24 cellular contexts compared by ENCODE assay signal in the genomic region with DNA sequence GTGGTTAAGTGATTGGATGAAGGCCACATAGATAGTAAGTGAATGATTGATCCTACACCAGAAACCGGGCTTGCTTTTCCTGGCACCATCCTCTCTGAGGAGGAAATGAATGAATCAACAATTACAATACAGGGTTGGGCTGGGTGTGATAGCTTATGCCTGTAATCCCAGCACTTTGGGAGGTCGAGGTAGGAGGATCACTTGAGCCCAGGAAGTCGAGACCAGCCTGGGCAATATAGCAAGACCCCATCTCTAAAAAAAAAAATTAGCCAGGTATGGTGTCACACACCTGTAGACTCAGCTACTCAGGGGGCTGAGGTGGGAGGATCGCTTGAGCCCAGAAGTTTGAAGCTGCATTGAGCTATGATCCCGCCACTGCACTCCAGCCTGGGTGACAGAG.
DNase-seq lines count a peak whose midpoint lies in the region; ATAC-seq, FAIRE-seq and TF ChIP-seq lines count a peak whose summit lies in the region.
"Had no signal": no experiment of that assay in that cellular context is flagged by ENCODE, and none has a peak within 500 bp of the region (broad histone marks: within the 10 kb centered on the region; RNA-seq: fewer than 3 reads in every experiment).

No MANE protein-coding gene starts in this region.

- no peak overlapping the region for H3K56ac ChIP-seq in H9 (ENCODE audit: insufficient read length, low read depth, low read length)

- no peak overlapping the region for H2AK5ac ChIP-seq in H9 (ENCODE audit: insufficient read length, low read length)

- H3K9ac ChIP-seq in H9 (ENCODE audit: extremely low read depth, insufficient read length, low read length) = no peak overlapping the region
- H3K9ac ChIP-seq: BLaER1 treated with 17β-estradiol and CSF1 and Interleukin-3, amounts not matched to agents 10 nM and 100 nM had no signal

- no peak overlapping the region for H3K4me2 ChIP-seq in H9 (ENCODE audit: insufficient read depth, insufficient read length, low read length)
- H3K4me2 ChIP-seq: BLaER1 treated with 17β-estradiol and CSF1 and Interleukin-3, amounts not matched to agents 10 nM and 100 nM had no signal

- intact Hi-C loops in posterior vena cava (cut with DNase I) = no loop called here

- no peak overlapping the region for H4K5ac ChIP-seq in H9 (ENCODE audit: insufficient read length, low read depth, low read length)

- H3K27me3 Mint-ChIP-seq in WTC11 (ENCODE audit: low read depth) (peaks cover 4% of the 10 kb centered on the region), H9 (ENCODE audit: low read depth) (peaks cover 3% of the 10 kb centered on the region; the same call in 1 of the 2 replicates)

- no peak overlapping the region for H3K4me3 Mint-ChIP-seq in WTC11
- no peak overlapping the region for H3K4me3 Mint-ChIP-seq in H9
- H3K4me3 Mint-ChIP-seq: B cell; CD4-positive, alpha-beta T cell; CD8-positive, alpha-beta T cell had no signal

- no peak overlapping the region for H3K14ac ChIP-seq in H9 (ENCODE audit: insufficient read depth, low read length)

- no peaks in the 10 kb centered on the region for H3K9me3 ChIP-seq in HEK293 (ENCODE audit: control insufficient read depth, insufficient read depth, low read depth, low read length)
- H3K9me3 ChIP-seq in H9 (ENCODE audit: control insufficient read depth, low read depth, low read length) = no peaks in the 10 kb centered on the region

- H4K20me1 ChIP-seq in H9 (ENCODE audit: control insufficient read depth, insufficient read depth, insufficient read length) = peaks cover 2% of the 10 kb centered on the region
- H4K20me1 ChIP-seq: BLaER1 treated with 17β-estradiol and CSF1 and Interleukin-3, amounts not matched to agents 10 nM and 100 nM had no signal

- no peaks in the 10 kb centered on the region for H3K79me1 ChIP-seq in H9 (ENCODE audit: insufficient read depth, low read depth, low read length, poor library complexity, severe bottlenecking)

- no peak overlapping the region for H2BK5ac ChIP-seq in H9 (ENCODE audit: insufficient read length, low read length)

- H2BK15ac ChIP-seq in H9 (ENCODE audit: low read depth, low read length) = no peak overlapping the region

- no peak overlapping the region for H4K91ac ChIP-seq in H9 (ENCODE audit: insufficient read length, low read depth, low read length)

- H3K4me1 ChIP-seq in HEK293 (ENCODE audit: control insufficient read depth, insufficient read depth, low read length) (no peaks in the 10 kb centered on the region), H9 (ENCODE audit: insufficient read depth, low read length) (peaks cover 7% of the 10 kb centered on the region; the same call in 1 of the 2 replicates)
- H3K4me1 ChIP-seq: Caco-2 had no signal

- H3K4ac ChIP-seq in H9 (ENCODE audit: low read depth, low read length) = no peak overlapping the region

- no peak overlapping the region for H3K23ac ChIP-seq in H9 (ENCODE audit: insufficient read length, low read depth, low read length)

- no peak overlapping the region for H3K27ac ChIP-seq in HEK293 (ENCODE audit: extremely low read depth, low read depth, low read length)
- no peak overlapping the region for H3K27ac ChIP-seq in H9 (ENCODE audit: insufficient read length, low read depth, low read length)
- H3K27ac ChIP-seq: BLaER1 treated with 17β-estradiol and CSF1 and Interleukin-3, amounts not matched to agents 10 nM and 100 nM; C4-2B had no signal

- no peaks in the 10 kb centered on the region for H3K36me3 ChIP-seq in HEK293 (ENCODE audit: control insufficient read depth in 2 of 2, insufficient read depth in 1 of 2, low read length in 2 of 2)
- H3K36me3 ChIP-seq: BLaER1 treated with 17β-estradiol and CSF1 and Interleukin-3, amounts not matched to agents 10 nM and 100 nM had no signal

- POLR2A ChIA-PET in HEK293 (lab: Yijun Ruan, JAX) = no interaction called here
- POLR2A ChIA-PET in WTC11 (lab: Charles Lee) = no interaction called here

- no peak overlapping the region for H3T11ph ChIP-seq in H9 (ENCODE audit: low read length)

- DNase-seq in WTC11 (ENCODE audit: low spot score) = no peak
- DNase-seq in posterior vena cava (ENCODE audit: low spot score) = peak; percentile 22
- DNase-seq in urothelium cell line (ENCODE audit: low spot score) = no peak
- no peak for DNase-seq in AG08396 (ENCODE audit: low spot score)
- no peak for DNase-seq in H9
- DNase-seq: 8988T; ACHN; AML-193; Caco-2; Calu3; CD4-positive, alpha-beta T cell; CD8-positive, alpha-beta T cell; DMS79 treated with DMSO at 0.1 percent for 48 hours; GF-D8 had no signal

- H3K9me3 Mint-ChIP-seq in WTC11 (peaks cover 9% of the 10 kb centered on the region), H9 (peaks cover 8 to 11% of the 10 kb centered on the region in 2 experiments)

- H3K27ac Mint-ChIP-seq in WTC11 = no peak overlapping the region
- H3K27ac Mint-ChIP-seq in H9 = no peak overlapping the region
- H3K27ac Mint-ChIP-seq: B cell; CD4-positive, alpha-beta T cell; CD8-positive, alpha-beta T cell had no signal

- no peak overlapping the region for H3K4me3 ChIP-seq in HEK293 (ENCODE audit: low read depth, low read length)
- H3K4me3 ChIP-seq: BLaER1 treated with 17β-estradiol and CSF1 and Interleukin-3, amounts not matched to agents 10 nM and 100 nM had no signal

- WGBS in H9 (ENCODE audit: extremely low coverage, insufficient read length, low lambda C conversion rate) = no CpG with 5 or more reads among the region's 5 CpGs

- H2BK12ac ChIP-seq in H9 (ENCODE audit: insufficient read length, low read depth, low read length) = no peak overlapping the region

- ATAC-seq in WTC11 (no peak), GM21447 (IDR thresholded peaks at IDR 0.05; ENCODE audit: unreplicated experiment) (no peak)
- ATAC-seq: CD8-positive, alpha-beta T cell had no signal

- H3K27me3 ChIP-seq in H9 (ENCODE audit: insufficient read depth, low read length) = no peaks in the 10 kb centered on the region; the same call in 1 of the 2 replicates
- H3K27me3 ChIP-seq: BLaER1 treated with 17β-estradiol and CSF1 and Interleukin-3, amounts not matched to agents 10 nM and 100 nM had no signal

- H2AFZ ChIP-seq in H9 (ENCODE audit: low read length) = no peak overlapping the region

- no peak for TF ChIP-seq CTCF in HEK293 (tag by site-specific recombination; IDR thresholded peaks at IDR 0.05)
- no peak for TF ChIP-seq CTCF in WTC11 (IDR thresholded peaks at IDR 0.05)
- no peak for TF ChIP-seq CTCF in H9 (conservative IDR thresholded peaks at IDR 0.05)

- no peak overlapping the region for H2BK120ac ChIP-seq in H9 (ENCODE audit: low read depth, low read length, poor library complexity, severe bottlenecking)

- no peak overlapping the region for H3K18ac ChIP-seq in H9 (ENCODE audit: insufficient read length, low read depth, low read length)

- no peak overlapping the region for H2BK20ac ChIP-seq in H9 (ENCODE audit: low read depth, low read length, poor library complexity, severe bottlenecking)

- CTCF ChIA-PET in HEK293 (lab: Yijun Ruan, JAX) = interaction anchor here (0.7 to 1.1 kb wide), 2 partner anchors 159 to 565 kb away, joined by 3 to 5 read pairs; no protein-coding TSS in a partner anchor
- CTCF ChIA-PET in WTC11 (lab: Charles Lee) = interaction anchor here (1.3 kb wide), 1 partner anchor 15 kb away, joined by 3 read pairs; no protein-coding TSS in a partner anchor

- H3K4me1 Mint-ChIP-seq in WTC11 (peaks cover 22% of the 10 kb centered on the region), H9 (peaks cover 14 to 21% of the 10 kb centered on the region in 2 experiments)
- H3K4me1 Mint-ChIP-seq: B cell had no signal

- peaks cover 10% of the 10 kb centered on the region for H3K36me3 Mint-ChIP-seq in WTC11
- H3K36me3 Mint-ChIP-seq in H9 (ENCODE audit: insufficient read depth in 1 of 3, low read depth in 3 of 3) = peaks cover 17 to 18% (median 17%) of the 10 kb centered on the region in 3 experiments
- H3K36me3 Mint-ChIP-seq: CD8-positive, alpha-beta T cell had no signal

- no peaks in the 10 kb centered on the region for H3K79me2 ChIP-seq in H9 (ENCODE audit: insufficient read depth, low read length)

- peak; percentile 63 for FAIRE-seq in urothelium cell line (lab: Jason Lieb, UNC)
- FAIRE-seq: A204.1, D721Med, G401.6, GM12891, GM19239 had no signal

- no peak overlapping the region for H4K8ac ChIP-seq in H9 (replicated peaks; ENCODE audit: insufficient read length, low read depth, low read length)

- H3K23me2 ChIP-seq in H9 (ENCODE audit: insufficient read length, low read depth, low read length, poor library complexity, severe bottlenecking) = no peaks in the 10 kb centered on the region

TF ChIP-seq in HEK293, 187 proteins besides CTCF, POLR2A, EP300 and RAD21:
- TF ChIP-seq ZNF121 (tag by site-specific recombination; IDR thresholded peaks at IDR 0.05) (peak; percentile 56; the same call in 1 of the 2 replicates), ZSCAN30 (tag by site-specific recombination; IDR thresholded peaks at IDR 0.05) (no peak)

TF ChIP-seq in WTC11, 78 proteins besides CTCF, POLR2A, EP300 and RAD21:
- no peak for TF ChIP-seq ETV6 (CRISPR knock-in tag; IDR thresholded peaks at IDR 0.05)
- TF ChIP-seq ZNF121 (CRISPR knock-in tag; IDR thresholded peaks at IDR 0.05) = peak; percentile 74; the same call in 1 of the 2 replicates
TF ChIP-seq in WTC11: peak in this region for 1.
